12 cellular contexts compared by ENCODE assay signal in the genomic region with DNA sequence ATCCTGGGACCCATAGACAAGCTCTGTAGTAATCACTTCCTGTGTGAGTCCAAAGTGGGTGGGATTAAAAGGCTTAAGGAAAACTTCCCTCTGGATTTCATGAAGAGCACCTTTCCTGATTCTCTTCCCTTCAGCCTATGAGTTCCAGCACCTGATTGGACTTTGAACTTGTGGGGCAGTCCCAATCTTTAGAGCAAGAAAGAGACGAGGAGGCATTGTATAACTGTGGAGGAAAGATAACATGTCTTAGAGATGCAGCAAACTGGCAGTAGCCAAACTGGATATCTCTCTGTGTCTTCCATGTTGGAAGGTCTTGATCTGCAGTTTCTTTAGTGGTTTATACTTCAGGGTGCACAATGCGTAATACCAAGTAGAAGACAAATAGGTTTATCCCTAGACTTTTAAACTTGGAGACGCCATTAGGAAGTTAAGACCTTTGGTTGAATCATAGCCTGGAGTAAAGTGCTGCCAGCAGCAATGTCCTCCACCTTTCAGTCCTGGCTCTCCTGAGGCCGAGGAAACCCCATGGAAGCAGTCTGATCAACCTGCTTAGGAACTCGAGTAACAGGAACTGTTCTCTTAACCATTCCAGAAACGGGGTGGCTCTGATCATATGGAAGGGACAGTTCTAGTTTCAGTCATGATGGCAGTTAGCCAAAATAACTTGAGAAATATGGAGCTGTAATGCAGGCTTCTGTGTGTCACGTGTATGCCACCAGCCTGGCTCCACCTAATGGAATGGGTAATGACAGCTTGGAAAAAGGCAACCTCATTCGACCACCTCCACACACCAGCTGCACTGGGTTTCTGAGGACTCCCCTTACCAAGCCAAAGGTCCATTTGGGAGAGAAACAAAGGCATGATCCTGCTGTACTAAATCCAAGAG. TPM values are rescaled to one million over a fixed set of nuclear protein-coding genes. Genes with fewer than 3 reads are reported as not detected.
A peak's percentile ranks its signal among the peaks of the same experiment; 100 is the strongest.
DNase-seq lines count a peak whose midpoint lies in the region; ATAC-seq and TF ChIP-seq lines count a peak whose summit lies in the region.
"Had no signal": no experiment of that assay in that cellular context is flagged by ENCODE, and none has a peak within 500 bp of the region (broad histone marks: within the 10 kb centered on the region; RNA-seq: fewer than 3 reads in every experiment).

No MANE protein-coding gene starts in this region.

- H3K4me1 ChIP-seq in adrenal gland (replicated peaks in 1 of 2) (peaks cover 11 to 34% of the 10 kb centered on the region in 2 donors), osteoblast (ENCODE audit: insufficient read depth, low read length) (peaks cover 9% of the 10 kb centered on the region)

- no peak overlapping the region for H3K4me3 ChIP-seq in adrenal gland
- no peak overlapping the region for H3K4me3 ChIP-seq in osteoblast (ENCODE audit: insufficient read depth, low read length)

- H3K36me3 Mint-ChIP-seq in activated naive CD8-positive, alpha-beta T cell: peaks cover 6% of the 10 kb centered on the region
- H3K36me3 Mint-ChIP-seq in activated naive CD8-positive, alpha-beta T cell treated with anti-CD3 and anti-CD28 coated beads for 36 hours: peaks cover 16% of the 10 kb centered on the region
- H3K36me3 Mint-ChIP-seq in type B pancreatic cell: peaks cover 28% of the 10 kb centered on the region

- intact Hi-C loops in adrenal gland (cut with DNase I) (no loop called here), left colon (cut with DNase I, micrococcal nuclease) (no loop called here), head of caudate nucleus (cut with DNase I) (loop anchor here (10.0 kb wide), 1 partner anchor 141 kb away; the partner anchor contains the start of gene RPL14)

- WGBS in adrenal gland, 4 donors: 63 to 72% (median 71%) methylated on average over 8 of the region's 8 CpGs

- no peaks in the 10 kb centered on the region for H3K9me3 Mint-ChIP-seq in activated naive CD8-positive, alpha-beta T cell (ENCODE audit: low read depth)
- H3K9me3 Mint-ChIP-seq in activated naive CD8-positive, alpha-beta T cell treated with anti-CD3 and anti-CD28 coated beads for 36 hours: no peaks in the 10 kb centered on the region
- H3K9me3 Mint-ChIP-seq in type B pancreatic cell: no peaks in the 10 kb centered on the region

- no peak overlapping the region for H3K4me3 Mint-ChIP-seq in activated naive CD8-positive, alpha-beta T cell
- H3K4me3 Mint-ChIP-seq in activated naive CD8-positive, alpha-beta T cell treated with anti-CD3 and anti-CD28 coated beads for 36 hours: no peak overlapping the region
- no peak overlapping the region for H3K4me3 Mint-ChIP-seq in type B pancreatic cell
- H3K4me3 Mint-ChIP-seq: activated CD8-positive, alpha-beta memory T cell treated with anti-CD3 and anti-CD28 coated beads, Interleukin-2, amount 10 ng/mL, durations not matched to agents 7 days and 5 days had no signal

- H3K36me3 ChIP-seq in adrenal gland (replicated peaks in 1 of 2): peaks cover 0 to 27% of the 10 kb centered on the region in 2 donors
- peaks cover 26% of the 10 kb centered on the region for H3K36me3 ChIP-seq in osteoblast (ENCODE audit: insufficient read depth, low read length)

- H3K27me3 ChIP-seq in adrenal gland: no peaks in the 10 kb centered on the region
- no peaks in the 10 kb centered on the region for H3K27me3 ChIP-seq in osteoblast (ENCODE audit: insufficient read depth, low read length)

- peaks cover 2% of the 10 kb centered on the region for H4K20me1 ChIP-seq in osteoblast (ENCODE audit: insufficient read depth, low read length)

- H3K4me1 Mint-ChIP-seq in activated naive CD8-positive, alpha-beta T cell (ENCODE audit: low read depth): peaks cover 23% of the 10 kb centered on the region
- peaks cover 21% of the 10 kb centered on the region for H3K4me1 Mint-ChIP-seq in activated naive CD8-positive, alpha-beta T cell treated with anti-CD3 and anti-CD28 coated beads for 36 hours
- H3K4me1 Mint-ChIP-seq in type B pancreatic cell (ENCODE audit: unreplicated experiment): peaks cover 18% of the 10 kb centered on the region

- H3K4me2 ChIP-seq in osteoblast (ENCODE audit: insufficient read depth, low read length): no peak overlapping the region

- H2AFZ ChIP-seq in osteoblast (ENCODE audit: low read length): no peak overlapping the region

- peak; percentile 51 for ATAC-seq in left colon
- ATAC-seq: activated CD8-positive, alpha-beta memory T cell treated with anti-CD3 and anti-CD28 coated beads, Interleukin-2, amount 10 ng/mL, durations not matched to agents 7 days and 5 days had no signal

- peak overlapping the region in 2 of 5 donors; percentile 38 to 40 for H3K27ac ChIP-seq in adrenal gland
- no peak overlapping the region for H3K27ac ChIP-seq in osteoblast (ENCODE audit: low read depth, low read length)

- TF ChIP-seq CTCF in adrenal gland (IDR thresholded peaks at IDR 0.05) (no peak), type B pancreatic cell (conservative IDR thresholded peaks at IDR 0.05) (no peak), osteoblast (IDR thresholded peaks at IDR 0.05; ENCODE audit: extremely low read depth, low read depth, low read length) (no peak)

- no peak for TF ChIP-seq POLR2A in adrenal gland (IDR thresholded peaks at IDR 0.05)

- no peak for DNase-seq in activated naive CD8-positive, alpha-beta T cell treated with anti-CD3 and anti-CD28 coated beads for 36 hours
- DNase-seq in adrenal gland (peak in 6 of 7 donors; percentile 22 to 65 (median 46)), left colon (no peak), type B pancreatic cell (ENCODE audit: extremely low spot score, unreplicated experiment) (no peak), osteoblast (ENCODE audit: insufficient read length, low spot score, missing footprints) (no peak), kidney glomerular epithelial cell (lab: John Stamatoyannopoulos, UW) (no peak), head of caudate nucleus (no peak)
- DNase-seq: activated CD8-positive, alpha-beta memory T cell treated with anti-CD3 and anti-CD28 coated beads, Interleukin-2, amount 10 ng/mL, durations not matched to agents 7 days and 5 days; COR-L47; GOT3; NCI-H226 had no signal

- no peaks in the 10 kb centered on the region for H3K27me3 Mint-ChIP-seq in activated naive CD8-positive, alpha-beta T cell
- no peaks in the 10 kb centered on the region for H3K27me3 Mint-ChIP-seq in activated naive CD8-positive, alpha-beta T cell treated with anti-CD3 and anti-CD28 coated beads for 36 hours
- H3K27me3 Mint-ChIP-seq in type B pancreatic cell: no peaks in the 10 kb centered on the region
- H3K27me3 Mint-ChIP-seq: activated CD8-positive, alpha-beta memory T cell treated with anti-CD3 and anti-CD28 coated beads, Interleukin-2, amount 10 ng/mL, durations not matched to agents 7 days and 5 days had no signal

- peak overlapping the region; percentile 78 for H3K27ac Mint-ChIP-seq in activated naive CD8-positive, alpha-beta T cell
- H3K27ac Mint-ChIP-seq in activated naive CD8-positive, alpha-beta T cell treated with anti-CD3 and anti-CD28 coated beads for 36 hours: no peak overlapping the region
- peak overlapping the region; percentile 5 for H3K27ac Mint-ChIP-seq in type B pancreatic cell
- H3K27ac Mint-ChIP-seq: activated CD8-positive, alpha-beta memory T cell treated with anti-CD3 and anti-CD28 coated beads, Interleukin-2, amount 10 ng/mL, durations not matched to agents 7 days and 5 days had no signal

- peaks cover 19% of the 10 kb centered on the region for H3K79me2 ChIP-seq in osteoblast (ENCODE audit: insufficient read depth, low read length)

- no peaks in the 10 kb centered on the region for H3K9me3 ChIP-seq in adrenal gland (replicated peaks in 1 of 3)
- H3K9me3 ChIP-seq in osteoblast (ENCODE audit: low read depth, low read length): no peaks in the 10 kb centered on the region

RNA-seq across cellular contexts. Expression of gene EIF1B, which starts 4.7 kb away (rescaled TPM):
- total RNA-seq in activated naive CD8-positive, alpha-beta T cell treated with anti-CD3 and anti-CD28 coated beads for 36 hours: 10 to 100 TPM; 54.2 to 56.5 TPM
- total RNA-seq in adrenal gland (100 to 1,000 TPM in 1 of 8 donors, 10 to 100 TPM in 6, 1 to 10 TPM in 1; 8.8 to 133 (median 44.7) TPM), left colon (10 to 100 TPM; 39.6 to 49.2 TPM), type B pancreatic cell (ENCODE audit: low replicate concordance) (55.2 and 81.8 TPM in 2 replicates), osteoblast (19.2 and 23.0 TPM in 2 replicates)
- polyA plus RNA-seq in adrenal gland: 100 to 1,000 TPM in 1 of 3 donors, 10 to 100 TPM in 2; 46.4 to 119 (median 67.3) TPM

Comparison
In these comparisons a context has a peak if more than half of its experiments do, and no peak if none do; other contexts are left out.
1. DNase-seq: peak in adrenal gland (6 of 7); none in activated naive CD8-positive, alpha-beta T cell treated with anti-CD3 and anti-CD28 coated beads for 36 hours (single experiment), left colon (0 of 2), type B pancreatic cell (single experiment), osteoblast (single experiment), kidney glomerular epithelial cell (single experiment) and head of caudate nucleus (0 of 42).